Comparison of ENCODE assay signal across 2 cellular contexts in the genomic region with DNA sequence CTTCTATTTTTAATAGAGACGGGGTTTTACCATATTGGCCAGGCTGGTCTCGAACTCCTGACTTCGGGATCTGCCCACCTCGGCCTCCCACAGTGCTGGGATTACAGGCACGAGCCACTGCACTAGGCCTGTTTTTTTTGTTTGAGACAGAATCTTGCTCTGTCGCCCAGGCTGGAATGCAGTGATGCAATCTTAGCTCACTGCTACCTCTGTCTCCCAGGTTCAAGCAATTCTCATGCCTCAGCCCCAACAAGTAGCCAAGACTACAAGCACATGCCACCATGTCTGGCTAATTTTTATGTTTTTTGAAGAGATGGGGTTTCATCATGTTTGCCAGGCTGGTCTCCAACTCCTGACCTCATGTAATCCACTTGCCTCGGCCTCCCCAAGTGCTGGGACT.
TF ChIP-seq lines count a peak whose summit lies in the region.

No MANE protein-coding gene starts in this region.

TF ChIP-seq in IMR-90, 13 proteins besides CTCF, POLR2A, EP300 and RAD21:
- TF ChIP-seq CEBPB (IDR thresholded peaks at IDR 0.05; ENCODE audit: low read depth, low read length) (peak; percentile 12; the same call in 1 of the 2 replicates), RCOR1 (IDR thresholded peaks at IDR 0.05; ENCODE audit: insufficient replicate concordance, low read length) (no peak), NFE2L2 (IDR thresholded peaks at IDR 0.05; ENCODE audit: low read depth, low read length) (no peak)

TF ChIP-seq in K562, 482 proteins besides CTCF, POLR2A, EP300 and RAD21:
- peak; percentile 16; the same call in 1 of the 2 replicates for TF ChIP-seq CEBPB (tag; IDR thresholded peaks at IDR 0.05)
- no peak for TF ChIP-seq RAD51 (IDR thresholded peaks at IDR 0.05; ENCODE audit: borderline replicate concordance, low read depth)
- TF ChIP-seq, protein P1, sequence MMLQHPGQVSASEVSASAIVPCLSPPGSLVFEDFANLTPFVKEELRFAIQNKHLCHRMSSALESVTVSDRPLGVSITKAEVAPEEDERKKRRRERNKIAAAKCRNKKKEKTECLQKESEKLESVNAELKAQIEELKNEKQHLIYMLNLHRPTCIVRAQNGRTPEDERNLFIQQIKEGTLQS (IDR thresholded peaks at IDR 0.05), result peak; percentile 60
- TF ChIP-seq, protein P1 (CRISPR knock-in tag; conservative IDR thresholded peaks at IDR 0.05), result no peak
TF ChIP-seq in K562: peak in this region for 2.
